In the genomic region with DNA sequence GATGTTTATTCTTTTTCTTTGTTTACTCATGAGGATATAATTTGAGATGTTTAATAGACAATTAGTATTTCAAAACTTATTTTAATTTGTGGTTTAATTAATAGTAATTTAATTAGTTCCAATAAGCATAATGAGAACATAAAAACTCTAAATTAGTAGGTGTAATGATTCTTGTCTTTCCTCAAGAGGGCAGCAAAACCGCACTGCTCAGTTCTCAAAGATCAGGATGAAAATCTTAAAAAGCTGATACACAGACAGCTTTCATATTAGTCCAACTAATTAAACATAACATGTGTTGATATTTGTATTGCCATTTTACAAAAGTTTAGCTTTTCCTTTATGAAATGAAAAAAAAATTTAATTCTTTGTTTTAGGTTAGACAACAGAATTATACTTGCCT, we compare ENCODE assay signal across 8 cellular contexts.
A peak's percentile ranks its signal among the peaks of the same experiment; 100 is the strongest.
DNase-seq lines count a peak whose midpoint lies in the region; ATAC-seq, FAIRE-seq and TF ChIP-seq lines count a peak whose summit lies in the region.

No MANE protein-coding gene starts in this region.

- intact Hi-C loops in kidney (cut with DNase I) = no loop called here
- intact Hi-C loops in activated CD4-positive, alpha-beta memory T cell treated with anti-CD3 and anti-CD28 coated beads for 36 hours (cut with micrococcal nuclease) = loop anchor here (1.0 kb wide), 2 partner anchors 247 to 539 kb away; no protein-coding TSS in a partner anchor

- peaks cover 2% of the 10 kb centered on the region for H3K9me3 Mint-ChIP-seq in activated CD4-positive, alpha-beta memory T cell treated with anti-CD3 and anti-CD28 coated beads for 36 hours

- H3K4me3 Mint-ChIP-seq in activated CD4-positive, alpha-beta memory T cell treated with anti-CD3 and anti-CD28 coated beads for 36 hours = no peak overlapping the region

- no peaks in the 10 kb centered on the region for H3K9me2 ChIP-seq in Karpas-422 (replicated peaks; ENCODE audit: insufficient read depth, low read length)

- CTCF ChIA-PET in activated CD4-positive, alpha-beta memory T cell treated with anti-CD3 and anti-CD28 coated beads for 36 hours (lab: Charles Lee) = interaction anchor here (0.6 to 6.4 kb wide), 21 partner anchors 9 to 976 kb away, joined by 3 to 99 read pairs (median 4); no protein-coding TSS in a partner anchor

- H3K4me2 ChIP-seq in Karpas-422 (ENCODE audit: low read depth, low read length, poor library complexity, severe bottlenecking) = no peak overlapping the region

- no peak overlapping the region for H2AFZ ChIP-seq in Karpas-422 (ENCODE audit: low read length)

- FAIRE-seq in kidney (lab: Jason Lieb, UNC) = peak; percentile 95

- TF ChIP-seq CTCF in C4-2B (conservative IDR thresholded peaks at IDR 0.05) (peak; percentile 14), kidney (IDR thresholded peaks at IDR 0.05; ENCODE audit: borderline replicate concordance, extremely low read depth, insufficient read depth) (peak; percentile 45)

- H3K27me3 ChIP-seq in Karpas-422 (ENCODE audit: low read length) = no peaks in the 10 kb centered on the region

- H3K36me3 ChIP-seq in Karpas-422 (ENCODE audit: insufficient read depth, low read length) (no peaks in the 10 kb centered on the region), kidney (ENCODE audit: control insufficient read depth in 1 of 2, insufficient read depth in 2 of 2, low read length in 2 of 2) (no peaks in the 10 kb centered on the region)

- no peaks in the 10 kb centered on the region for H4K20me1 ChIP-seq in Karpas-422 (ENCODE audit: insufficient read depth, low read depth, low read length)

- no peaks in the 10 kb centered on the region for H3K36me3 Mint-ChIP-seq in activated CD4-positive, alpha-beta memory T cell treated with anti-CD3 and anti-CD28 coated beads for 36 hours

- no peaks in the 10 kb centered on the region for H3K79me2 ChIP-seq in Karpas-422 (ENCODE audit: low read length)

- peak; percentile 62 for DNase-seq in Karpas-422
- DNase-seq in SW480 (ENCODE audit: low spot score) = peak; percentile 31
- DNase-seq in kidney = no peak
- no peak for DNase-seq in NK-92 treated with Interleukin-12 subunit alpha and Interleukin-12 subunit beta, amount 100 ng/mL, for 24 hours (lab: John Stamatoyannopoulos, UW)
- DNase-seq in activated CD4-positive, alpha-beta memory T cell treated with anti-CD3 and anti-CD28 coated beads for 36 hours = no peak

- H3K27ac ChIP-seq in C4-2B = no peak overlapping the region
- H3K27ac ChIP-seq in Karpas-422 (ENCODE audit: low read length) = no peak overlapping the region
- H3K27ac ChIP-seq in kidney (ENCODE audit: low read depth in 2 of 2, low read length in 2 of 2) = no peak overlapping the region

- no peaks in the 10 kb centered on the region for H3K27me3 Mint-ChIP-seq in activated CD4-positive, alpha-beta memory T cell treated with anti-CD3 and anti-CD28 coated beads for 36 hours

- ATAC-seq in HG02678 (IDR thresholded peaks at IDR 0.05; ENCODE audit: unreplicated experiment) (no peak), GM18867 (IDR thresholded peaks at IDR 0.05; ENCODE audit: unreplicated experiment) (no peak)

- no peak overlapping the region for H3K4me3 ChIP-seq in Karpas-422 (ENCODE audit: low read length)
- no peak overlapping the region for H3K4me3 ChIP-seq in kidney (ENCODE audit: low read length in 2 of 2)

- H3K4me1 ChIP-seq in Karpas-422 (ENCODE audit: low read length) (no peaks in the 10 kb centered on the region), kidney (ENCODE audit: control insufficient read depth in 1 of 2, insufficient read depth in 1 of 2, low read depth in 1 of 2, low read length in 2 of 2) (no peaks in the 10 kb centered on the region)

- POLR2A ChIA-PET in activated CD4-positive, alpha-beta memory T cell treated with anti-CD3 and anti-CD28 coated beads for 36 hours (lab: Charles Lee) = no interaction called here

- H3K4me1 Mint-ChIP-seq in activated CD4-positive, alpha-beta memory T cell treated with anti-CD3 and anti-CD28 coated beads for 36 hours (ENCODE audit: low read depth) = no peaks in the 10 kb centered on the region

- H3K9me3 ChIP-seq in Karpas-422 (ENCODE audit: low read length) = no peaks in the 10 kb centered on the region
- no peaks in the 10 kb centered on the region for H3K9me3 ChIP-seq in kidney (ENCODE audit: control insufficient read depth in 1 of 2, low read length in 2 of 2)

- no peak overlapping the region for H3K27ac Mint-ChIP-seq in activated CD4-positive, alpha-beta memory T cell treated with anti-CD3 and anti-CD28 coated beads for 36 hours

- H3K9ac ChIP-seq in Karpas-422 (ENCODE audit: low read length) (no peak overlapping the region), kidney (ENCODE audit: low read length in 2 of 2) (no peak overlapping the region)

Comparison
In these comparisons a context has a peak if more than half of its experiments do, and no peak if none do; other contexts are left out.
1. DNase-seq: peak in Karpas-422 (single experiment) and SW480 (single experiment); none in kidney (single experiment), NK-92 treated with Interleukin-12 subunit alpha and Interleukin-12 subunit beta, amount 100 ng/mL, for 24 hours (single experiment) and activated CD4-positive, alpha-beta memory T cell treated with anti-CD3 and anti-CD28 coated beads for 36 hours (single experiment).